In genomic region chr21:14548751-14549150, GRCh38 we compare ENCODE assay signal across 15 cellular contexts. TPM values are rescaled to one million over a fixed set of nuclear protein-coding genes. Genes with fewer than 3 reads are reported as not detected.
A peak's percentile ranks its signal among the peaks of the same experiment; 100 is the strongest.
DNase-seq lines count a peak whose midpoint lies in the region; ATAC-seq, FAIRE-seq and TF ChIP-seq lines count a peak whose summit lies in the region.
"Had no signal": no experiment of that assay in that cellular context is flagged by ENCODE, and none has a peak within 500 bp of the region (broad histone marks: within the 10 kb centered on the region; RNA-seq: fewer than 3 reads in every experiment).

No MANE protein-coding gene starts in this region.

- H3K36me3 Mint-ChIP-seq in activated CD4-positive, alpha-beta memory T cell treated with anti-CD3 and anti-CD28 coated beads for 36 hours, result peaks cover 7% of the 10 kb centered on the region
- H3K36me3 Mint-ChIP-seq in H9 (ENCODE audit: insufficient read depth in 1 of 3, low read depth in 3 of 3), result no peaks in the 10 kb centered on the region; a peak in 1 of 7 replicates

- no peak overlapping the region for H3K4ac ChIP-seq in H9 (ENCODE audit: low read depth, low read length)

- no peak overlapping the region for H3K56ac ChIP-seq in H9 (ENCODE audit: insufficient read length, low read depth, low read length)

- no peak overlapping the region for H2BK15ac ChIP-seq in H9 (ENCODE audit: low read depth, low read length)

- H2BK120ac ChIP-seq in H9 (ENCODE audit: low read depth, low read length, poor library complexity, severe bottlenecking), result no peak overlapping the region

- peak overlapping the region; percentile 82 for H3K27ac Mint-ChIP-seq in activated CD4-positive, alpha-beta memory T cell treated with anti-CD3 and anti-CD28 coated beads for 36 hours
- H3K27ac Mint-ChIP-seq in H9, result no peak overlapping the region

- no peaks in the 10 kb centered on the region for H3K23me2 ChIP-seq in H9 (ENCODE audit: insufficient read length, low read depth, low read length, poor library complexity, severe bottlenecking)

- no peaks in the 10 kb centered on the region for H3K4me1 ChIP-seq in H9 (ENCODE audit: insufficient read depth, low read length)

- ATAC-seq in left ventricle myocardium superior (peak; percentile 45), HG03108 (IDR thresholded peaks at IDR 0.05; ENCODE audit: unreplicated experiment) (no peak), HG03571 (IDR thresholded peaks at IDR 0.05; ENCODE audit: unreplicated experiment) (no peak)
- ATAC-seq: SK-N-SH treated with all-trans-retinoic acid at 6 μM for 48 hours had no signal

- no CpG with 5 or more reads among the region's 2 CpGs for WGBS in H9 (ENCODE audit: extremely low coverage, insufficient read length, low lambda C conversion rate)

- H3K4me2 ChIP-seq in H9 (ENCODE audit: insufficient read depth, insufficient read length, low read length), result no peak overlapping the region

- no peaks in the 10 kb centered on the region for H3K79me2 ChIP-seq in H9 (ENCODE audit: insufficient read depth, low read length)

- in situ Hi-C loops in KBM-7 (cut with MboI; ENCODE audit: low pct_unique_long_range_greater_than_20kb, low sequenced_read_pairs), result no loop called here

- H4K5ac ChIP-seq in H9 (ENCODE audit: insufficient read length, low read depth, low read length), result no peak overlapping the region

- H4K20me1 ChIP-seq in H9 (ENCODE audit: control insufficient read depth, insufficient read depth, insufficient read length), result no peaks in the 10 kb centered on the region

- H3K23ac ChIP-seq in H9 (ENCODE audit: insufficient read length, low read depth, low read length), result no peak overlapping the region

- peak overlapping the region; percentile 34 for H3K4me3 Mint-ChIP-seq in activated CD4-positive, alpha-beta memory T cell treated with anti-CD3 and anti-CD28 coated beads for 36 hours
- no peak overlapping the region for H3K4me3 Mint-ChIP-seq in H9

- H3K27me3 ChIP-seq in H9 (ENCODE audit: insufficient read depth, low read length), result no peaks in the 10 kb centered on the region
- H3K27me3 ChIP-seq: heart right ventricle, ovary had no signal

- H3T11ph ChIP-seq in H9 (ENCODE audit: low read length), result no peak overlapping the region

- FAIRE-seq in RCC 7860 (lab: Jason Lieb, UNC), result no peak

- no peak overlapping the region for H2BK12ac ChIP-seq in H9 (ENCODE audit: insufficient read length, low read depth, low read length)

- H3K4me1 Mint-ChIP-seq in activated CD4-positive, alpha-beta memory T cell treated with anti-CD3 and anti-CD28 coated beads for 36 hours (ENCODE audit: low read depth), result peaks cover 49% of the 10 kb centered on the region
- 0 out of 4 replicates have a peak, but pooled peaks cover 0 to 3% of the 10 kb centered on the region in 2 experiments for H3K4me1 Mint-ChIP-seq in H9

- H3K14ac ChIP-seq in H9 (ENCODE audit: insufficient read depth, low read length), result no peak overlapping the region

- no peaks in the 10 kb centered on the region for H3K9me3 ChIP-seq in H9 (ENCODE audit: control insufficient read depth, low read depth, low read length)
- H3K9me3 ChIP-seq: heart right ventricle, ovary had no signal

- POLR2A ChIA-PET in activated CD4-positive, alpha-beta memory T cell treated with anti-CD3 and anti-CD28 coated beads for 36 hours (lab: Charles Lee), result no interaction called here

- H2BK20ac ChIP-seq in H9 (ENCODE audit: low read depth, low read length, poor library complexity, severe bottlenecking), result no peak overlapping the region

- H2AFZ ChIP-seq in H9 (ENCODE audit: low read length), result no peak overlapping the region

- H2BK5ac ChIP-seq in H9 (ENCODE audit: insufficient read length, low read length), result no peak overlapping the region

- no peak overlapping the region for H3K18ac ChIP-seq in H9 (ENCODE audit: insufficient read length, low read depth, low read length)

- no peaks in the 10 kb centered on the region for H3K79me1 ChIP-seq in H9 (ENCODE audit: insufficient read depth, low read depth, low read length, poor library complexity, severe bottlenecking)

- H4K8ac ChIP-seq in H9 (replicated peaks; ENCODE audit: insufficient read length, low read depth, low read length), result no peak overlapping the region

- H3K9ac ChIP-seq in H9 (ENCODE audit: extremely low read depth, insufficient read length, low read length), result no peak overlapping the region

- CTCF ChIA-PET in activated CD4-positive, alpha-beta memory T cell treated with anti-CD3 and anti-CD28 coated beads for 36 hours (lab: Charles Lee), result no interaction called here

- no peak overlapping the region for H4K91ac ChIP-seq in H9 (ENCODE audit: insufficient read length, low read depth, low read length)

- no peak overlapping the region for H2AK5ac ChIP-seq in H9 (ENCODE audit: insufficient read length, low read length)

- intact Hi-C loops in activated CD4-positive, alpha-beta memory T cell treated with anti-CD3 and anti-CD28 coated beads for 36 hours (cut with micrococcal nuclease), result loop anchor here (1.0 to 5.0 kb wide), 7 partner anchors 25 to 1184 kb away; no protein-coding TSS in a partner anchor
- intact Hi-C loops in left ventricle myocardium superior (cut with micrococcal nuclease), result no loop called here

- no peaks in the 10 kb centered on the region for H3K9me3 Mint-ChIP-seq in activated CD4-positive, alpha-beta memory T cell treated with anti-CD3 and anti-CD28 coated beads for 36 hours
- no peaks in the 10 kb centered on the region for H3K9me3 Mint-ChIP-seq in H9

- no peaks in the 10 kb centered on the region for H3K27me3 Mint-ChIP-seq in activated CD4-positive, alpha-beta memory T cell treated with anti-CD3 and anti-CD28 coated beads for 36 hours
- no peaks in the 10 kb centered on the region for H3K27me3 Mint-ChIP-seq in H9 (ENCODE audit: low read depth)

- no peak overlapping the region for H3K27ac ChIP-seq in H9 (ENCODE audit: insufficient read length, low read depth, low read length)
- H3K27ac ChIP-seq: ovary had no signal

- DNase-seq in CD1c-positive myeloid dendritic cell (ENCODE audit: extremely low spot score) (peak; percentile 74), KBM-7 (peak; percentile 52), left ventricle myocardium superior (no peak), RCC 7860 (ENCODE audit: low spot score) (no peak), H9 (no peak)
- DNase-seq in activated CD4-positive, alpha-beta memory T cell treated with anti-CD3 and anti-CD28 coated beads for 36 hours, result no peak
- DNase-seq: activated CD4-positive, alpha-beta T cell treated with anti-CD3 and anti-CD28 coated beads for 48 hours; effector CD4-positive, alpha-beta T cell; heart right ventricle; NCI-H524 treated with DMSO at 0.1 percent for 48 hours; ovary; stimulated activated CD4-positive, alpha-beta T cell treated with anti-CD3 and anti-CD28 coated beads, Interleukin-2, amount 100 ng/mL, for 24 hours had no signal

- TF ChIP-seq CTCF in H9 (conservative IDR thresholded peaks at IDR 0.05), result no peak

RNA-seq across cellular contexts. Expression of gene SAMSN1, which starts 2.6 kb away (rescaled TPM):
- 10 to 100 TPM; 47.5 to 48.4 TPM for total RNA-seq in activated CD4-positive, alpha-beta memory T cell treated with anti-CD3 and anti-CD28 coated beads for 36 hours
- total RNA-seq in left ventricle myocardium superior, result 1.7 TPM
- total RNA-seq in H9 (2021), result 2.8 and 4.6 TPM in 2 replicates

Comparison
In these comparisons a context has a peak if more than half of its experiments do, and no peak if none do; other contexts are left out.
1. DNase-seq: peak in CD1c-positive myeloid dendritic cell (single experiment) and KBM-7 (single experiment); none in activated CD4-positive, alpha-beta memory T cell treated with anti-CD3 and anti-CD28 coated beads for 36 hours (single experiment), left ventricle myocardium superior (single experiment), RCC 7860 (single experiment) and H9 (single experiment).